ENCODE assay signal across 8 cellular contexts in the genomic region with DNA sequence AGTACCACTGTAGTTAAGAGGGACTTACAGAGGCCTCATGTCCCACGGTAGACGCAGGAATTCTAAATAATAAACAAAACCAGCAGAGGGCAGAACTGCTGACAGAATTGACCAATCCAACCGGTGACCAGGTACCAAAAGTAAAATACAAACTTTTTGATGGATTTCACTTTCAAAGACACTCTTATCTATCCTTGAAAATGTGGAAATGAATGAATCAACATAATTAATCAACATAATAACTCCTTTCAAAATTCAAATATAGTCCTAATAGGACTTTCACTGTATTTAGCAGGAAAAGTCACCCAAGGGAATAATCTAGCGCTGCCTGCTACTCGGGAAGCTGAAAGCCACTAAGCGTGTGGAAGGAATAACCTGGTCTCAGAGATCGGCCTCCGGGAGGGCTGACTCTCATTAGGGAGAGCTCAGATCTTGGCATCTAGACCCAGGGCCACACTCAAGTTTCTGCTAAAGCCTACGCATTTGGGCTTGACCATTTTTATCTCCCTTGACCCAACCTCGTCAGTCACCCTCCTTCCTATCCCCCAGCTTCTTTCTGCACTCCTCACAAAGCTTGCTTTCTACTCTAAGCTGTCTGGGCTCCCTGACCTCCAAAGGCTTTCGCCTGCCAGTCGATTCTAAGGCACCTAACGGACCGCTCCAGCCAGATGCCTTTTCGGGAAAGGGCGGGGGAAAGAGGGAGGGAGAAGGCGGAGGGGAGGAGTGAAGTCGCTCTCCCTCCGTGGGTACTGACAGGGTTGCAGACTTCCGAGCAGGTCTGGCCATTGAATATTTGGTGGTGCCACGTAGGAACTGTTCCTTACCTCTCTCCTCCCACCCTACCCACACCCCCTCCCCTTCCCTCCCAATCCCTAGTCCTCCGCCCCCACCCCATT. TPM values are rescaled to one million over a fixed set of nuclear protein-coding genes. Genes with fewer than 3 reads are reported as not detected.
A peak's percentile ranks its signal among the peaks of the same experiment; 100 is the strongest.
DNase-seq lines count a peak whose midpoint lies in the region; ATAC-seq and TF ChIP-seq lines count a peak whose summit lies in the region.

No MANE protein-coding gene starts in this region.

- TF ChIP-seq RAD21 in neural cell (conservative IDR thresholded peaks at IDR 0.05): peak; percentile 40

- H3K4me3 ChIP-seq in HUES48 (ENCODE audit: low read depth, low read length) (peak overlapping the region; percentile 92), SJSA1 (peak overlapping the region; percentile 57), neural cell (ENCODE audit: low read length) (peak overlapping the region; percentile 61)

- TF ChIP-seq CTCF in neural cell (IDR thresholded peaks at IDR 0.05; ENCODE audit: poor library complexity, severe bottlenecking): peak; percentile 64

- no peak overlapping the region for H2AFZ ChIP-seq in neural cell (ENCODE audit: low read depth, low read length)

- H3K27me3 ChIP-seq in HUES48 (ENCODE audit: control insufficient read depth, insufficient read depth, low read length) (peaks cover 10% of the 10 kb centered on the region), SJSA1 (replicated peaks) (no peaks in the 10 kb centered on the region), neural cell (ENCODE audit: insufficient read depth, low read depth, low read length) (peaks cover 21% of the 10 kb centered on the region)

- peaks cover 20% of the 10 kb centered on the region for H3K4me1 ChIP-seq in HUES48 (ENCODE audit: control insufficient read depth, insufficient read depth, low read length)
- H3K4me1 ChIP-seq in SJSA1 (replicated peaks): peaks cover 27% of the 10 kb centered on the region

- H3K9me3 ChIP-seq in HUES48 (ENCODE audit: control insufficient read depth, insufficient read depth, low read length) (no peaks in the 10 kb centered on the region), SJSA1 (replicated peaks) (no peaks in the 10 kb centered on the region), neural cell (ENCODE audit: low read length) (no peaks in the 10 kb centered on the region)

- H4K20me1 ChIP-seq in neural cell (ENCODE audit: insufficient read depth): no peaks in the 10 kb centered on the region

- peak overlapping the region; percentile 13 for H3K4me2 ChIP-seq in neural cell (ENCODE audit: low read length)

- H3F3A ChIP-seq in neural cell (ENCODE audit: insufficient read depth, low read length, poor library complexity, severe bottlenecking): peaks cover 4% of the 10 kb centered on the region

- H3K9ac ChIP-seq in HUES48 (ENCODE audit: low read depth, low read length): peak overlapping the region; percentile 11; the same call in 1 of the 2 replicates
- no peak overlapping the region for H3K9ac ChIP-seq in neural cell (ENCODE audit: low read length)

- no peak for TF ChIP-seq EP300 in neural cell (conservative IDR thresholded peaks at IDR 0.05; ENCODE audit: poor library complexity, severe bottlenecking)

- H3K79me2 ChIP-seq in neural cell (replicated peaks; ENCODE audit: insufficient read depth, low read length): peaks cover 31% of the 10 kb centered on the region

- H3K9me2 ChIP-seq in neural cell (ENCODE audit: insufficient read depth, low read length): no peaks in the 10 kb centered on the region

- H3K36me3 ChIP-seq in HUES48 (ENCODE audit: control insufficient read depth, insufficient read depth, low read length) (no peaks in the 10 kb centered on the region), SJSA1 (peaks cover 17% of the 10 kb centered on the region), neural cell (ENCODE audit: insufficient read depth, low read length) (no peaks in the 10 kb centered on the region)

- ATAC-seq in GM21529 (IDR thresholded peaks at IDR 0.05; ENCODE audit: unreplicated experiment): peak; percentile 74

- H3K27ac ChIP-seq in HUES48 (ENCODE audit: low read depth, low read length) (no peak overlapping the region), SJSA1 (peak overlapping the region; percentile 1; the same call in 1 of the 2 replicates), neural cell (ENCODE audit: low read length) (no peak overlapping the region)

- peak; percentile 17 for DNase-seq in NCI-H146 (lab: John Stamatoyannopoulos, UW)
- no peak for DNase-seq in NCI-H146 treated with DMSO at 0.1 percent for 48 hours (lab: John Stamatoyannopoulos, UW; ENCODE audit: unreplicated experiment)
- peak; percentile 76 to 79 for DNase-seq in SJSA1 (ENCODE audit: low read depth in 1 of 2, low spot score in 2 of 2)
- peak; percentile 41 for DNase-seq in fibroblast of the conjunctiva (ENCODE audit: low read depth)
- no peak for DNase-seq in activated CD4-positive, CD25-positive, alpha-beta regulatory T cell (lab: John Stamatoyannopoulos, UW)

TF ChIP-seq in neural cell, 6 proteins besides CTCF, POLR2A, EP300 and RAD21:
- TF ChIP-seq TAF1 (IDR thresholded peaks at IDR 0.05; ENCODE audit: low read depth) (no peak), SMC3 (conservative IDR thresholded peaks at IDR 0.05; ENCODE audit: poor library complexity) (peak; percentile 57)

RNA-seq across cellular contexts. Expression of a gene that starts 1.6 kb away (rescaled TPM):
- total RNA-seq in SJSA1 (2014; rRNA removed; shearing (Covaris generic)): 470 and 511 TPM in 2 replicates
- polyA plus RNA-seq in neural cell: 1.3 and 4.6 TPM in 2 replicates
- 3.9 and 5.9 TPM in 2 replicates for polyA minus RNA-seq in neural cell

Comparison
In these comparisons a context has a peak if more than half of its experiments do, and no peak if none do; other contexts are left out.
1. DNase-seq: peak in NCI-H146 (single experiment), SJSA1 (2 of 2) and fibroblast of the conjunctiva (single experiment); none in NCI-H146 treated with DMSO at 0.1 percent for 48 hours (single experiment) and activated CD4-positive, CD25-positive, alpha-beta regulatory T cell (0 of 4).
2. Peak in every context shown above with its lines, with median percentiles within 50 percentile points of each other: H3K4me3 ChIP-seq.